Comparison of ENCODE assay signal across 9 cellular contexts in genomic region chr10:71216751-71217265, GRCh38. TPM values are rescaled to one million over a fixed set of nuclear protein-coding genes. Genes with fewer than 3 reads are reported as not detected.
A peak's percentile ranks its signal among the peaks of the same experiment; 100 is the strongest.
DNase-seq lines count a peak whose midpoint lies in the region; ATAC-seq and TF ChIP-seq lines count a peak whose summit lies in the region.
"Had no signal": no experiment of that assay in that cellular context is flagged by ENCODE, and none has a peak within 500 bp of the region (broad histone marks: within the 10 kb centered on the region; RNA-seq: fewer than 3 reads in every experiment).

No MANE protein-coding gene starts in this region.

- intact Hi-C loops in Panc1 (cut with micrococcal nuclease; ENCODE audit: unreplicated experiment) (no loop called here), esophagus squamous epithelium (cut with DNase I) (no loop called here)

- in situ Hi-C loops in Panc1 (cut with HindIII; ENCODE audit: low pct_unique_long_range_greater_than_20kb, low sequenced_read_pairs): no loop called here

- WGBS in esophagus squamous epithelium, 2 donors: 16 to 24% methylated on average over 5 to 7 of the region's 8 CpGs

- H3K4me1 ChIP-seq in Panc1 (ENCODE audit: control insufficient read depth, insufficient read depth, low read length) (peaks cover 17% of the 10 kb centered on the region), esophagus squamous epithelium (peaks cover 12 to 66% (median 24%) of the 10 kb centered on the region in 3 donors), parathyroid adenoma (peaks cover 2% of the 10 kb centered on the region)

- peak overlapping the region; percentile 43 for H2AFZ ChIP-seq in parathyroid adenoma

- H3K4me3 ChIP-seq in Panc1 (ENCODE audit: low read depth in 2 of 2, low read length in 2 of 2) (peak overlapping the region; percentile 39 to 55), esophagus squamous epithelium (peak overlapping the region; percentile 33 to 71 (median 52)), parathyroid adenoma (ENCODE audit: low read depth, low read length) (peak overlapping the region; percentile 51)

- CTCF ChIA-PET in Panc1 (lab: Charles Lee): interaction anchor here (0.5 kb wide), 2 partner anchors 41 to 699 kb away, joined by 5 to 7 read pairs; no protein-coding TSS in a partner anchor

- POLR2A ChIA-PET in Panc1 (lab: Charles Lee): no interaction called here

- DNase-seq in EH (ENCODE audit: low read depth) (peak; percentile 50), Panc1 (ENCODE audit: low read depth, low spot score) (no peak), esophagus squamous epithelium (lab: John Stamatoyannopoulos, UW) (no peak), HK-2 (ENCODE audit: unreplicated experiment) (no peak), HCEC 1CT (no peak)
- DNase-seq in effector CD8-positive, alpha-beta T cell (lab: John Stamatoyannopoulos, UW): no peak
- DNase-seq: T-helper 9 cell had no signal

- TF ChIP-seq CTCF in Panc1 (IDR thresholded peaks at IDR 0.05): no peak
- no peak for TF ChIP-seq CTCF in esophagus squamous epithelium (IDR thresholded peaks at IDR 0.05)
- no peak for TF ChIP-seq CTCF in parathyroid adenoma (IDR thresholded peaks at IDR 0.05)

- H3K36me3 ChIP-seq in Panc1 (ENCODE audit: control insufficient read depth, insufficient read depth, low read length) (peaks cover 4% of the 10 kb centered on the region; the same call in 1 of the 2 replicates), esophagus squamous epithelium (no peaks in the 10 kb centered on the region), parathyroid adenoma (ENCODE audit: control insufficient read depth, insufficient read depth, low read length) (no peaks in the 10 kb centered on the region)

- no peak overlapping the region for H3K9ac ChIP-seq in parathyroid adenoma

- H3K4me2 ChIP-seq in parathyroid adenoma (ENCODE audit: low read length): peak overlapping the region; percentile 83

- peaks cover 18% of the 10 kb centered on the region for H3K27me3 ChIP-seq in Panc1 (ENCODE audit: control insufficient read depth, insufficient read depth, low read length)
- peaks cover 0 to 5% (median 0%) of the 10 kb centered on the region in 4 donors for H3K27me3 ChIP-seq in esophagus squamous epithelium
- H3K27me3 ChIP-seq in parathyroid adenoma (ENCODE audit: control insufficient read depth, insufficient read depth, low read length): no peaks in the 10 kb centered on the region

- no peak for ATAC-seq in Panc1
- no peak for ATAC-seq in HG03039 (IDR thresholded peaks at IDR 0.05; ENCODE audit: unreplicated experiment)

- TF ChIP-seq POLR2A in esophagus squamous epithelium (IDR thresholded peaks at IDR 0.05): no peak

- no peaks in the 10 kb centered on the region for H3K9me3 ChIP-seq in Panc1 (ENCODE audit: control insufficient read depth, insufficient read depth, low read depth, low read length)
- no peaks in the 10 kb centered on the region for H3K9me3 ChIP-seq in esophagus squamous epithelium
- no peaks in the 10 kb centered on the region for H3K9me3 ChIP-seq in parathyroid adenoma (ENCODE audit: control insufficient read depth, low read length)

- no TSS peak for BruUV-seq in Panc1 (replicated peaks; lab: Mats Ljungman, UMichigan)

- no peaks in the 10 kb centered on the region for H3K79me2 ChIP-seq in parathyroid adenoma

- no peak overlapping the region for H3K27ac ChIP-seq in Panc1 (ENCODE audit: low read length)
- H3K27ac ChIP-seq in esophagus squamous epithelium: peak overlapping the region; percentile 65 to 80 (median 73)
- H3K27ac ChIP-seq in parathyroid adenoma: no peak overlapping the region

RNA-seq across cellular contexts. Expression of gene UNC5B, which starts 4.4 kb away (rescaled TPM):
- total RNA-seq in Panc1 (2021; ENCODE audit: unreplicated experiment) (1.1 TPM), esophagus squamous epithelium (10 to 100 TPM; 18.9 to 48.1 (median 28.4) TPM)
- polyA plus RNA-seq in Panc1 (2012; ENCODE audit: insufficient read length): 0.68 TPM

Comparison
In these comparisons a context has a peak if more than half of its experiments do, and no peak if none do; other contexts are left out.
1. H3K27ac ChIP-seq: peak in esophagus squamous epithelium (4 of 4); none in Panc1 (single experiment) and parathyroid adenoma (single experiment).
2. Peak in every context shown above with its lines, with median percentiles within 50 percentile points of each other: H3K4me3 ChIP-seq.